ENCODE assay signal across 33 cellular contexts in genomic region chr3:187970106-187970505, GRCh38.
"Had no signal": no experiment of that assay in that cellular context is flagged by ENCODE, and none has a peak within 500 bp of the region (broad histone marks: within the 10 kb centered on the region; RNA-seq: fewer than 3 reads in every experiment).

No MANE protein-coding gene starts in this region.

- H3K4me2 ChIP-seq: smooth muscle cell had no signal

- H3K27me3 Mint-ChIP-seq: natural killer cell treated with Interleukin-12 subunit alpha and Interleukin-12 subunit beta and Interleukin-15 and Interleukin-18, amount 100 ng/mL, for 72 hours had no signal

- H3K4me3 Mint-ChIP-seq: dendritic cell treated with granulocyte-macrophage colony-stimulating factor and Interleukin-4, amounts not matched to agents 40 ng/mL and 50 ng/mL, for 4 days; endodermal cell; mesothelial cell of epicardium; naive B cell; natural killer cell treated with Interleukin-12 subunit alpha and Interleukin-12 subunit beta and Interleukin-15 and Interleukin-18, amount 100 ng/mL, for 72 hours; neural crest cell had no signal

- H3K27ac ChIP-seq: colonic mucosa, esophagus muscularis mucosa, prostate gland, right atrium auricular region, thoracic aorta had no signal

- H3K27ac Mint-ChIP-seq: dendritic cell treated with granulocyte-macrophage colony-stimulating factor and Interleukin-4, amounts not matched to agents 40 ng/mL and 50 ng/mL, for 4 days; endodermal cell; mesothelial cell of epicardium; naive B cell; natural killer cell treated with Interleukin-12 subunit alpha and Interleukin-12 subunit beta and Interleukin-15 and Interleukin-18, amount 100 ng/mL, for 72 hours had no signal

- H3K4me1 Mint-ChIP-seq: mesothelial cell of epicardium, neural crest cell had no signal

- H3K4me1 ChIP-seq: colonic mucosa, prostate gland had no signal

- H3K36me3 ChIP-seq: colonic mucosa, esophagus muscularis mucosa, heart right ventricle, left lung, prostate gland, right atrium auricular region, thoracic aorta, tibial nerve, upper lobe of left lung had no signal

- ATAC-seq: heart right ventricle; left cardiac atrium; mucosa of descending colon; natural killer cell treated with Interleukin-12 subunit alpha and Interleukin-12 subunit beta and Interleukin-15 and Interleukin-18, amount 100 ng/mL, for 72 hours; sciatic nerve had no signal

- H3K9me3 ChIP-seq: colonic mucosa, esophagus muscularis mucosa, heart right ventricle, left lung, mucosa of descending colon, prostate gland, right atrium auricular region, thoracic aorta, tibial nerve, upper lobe of left lung had no signal

- H3K27me3 ChIP-seq: colonic mucosa, esophagus muscularis mucosa, heart right ventricle, left lung, right atrium auricular region, tibial nerve, upper lobe of left lung had no signal

- H3K36me3 Mint-ChIP-seq: mesothelial cell of epicardium; naive B cell; natural killer cell treated with Interleukin-12 subunit alpha and Interleukin-12 subunit beta and Interleukin-15 and Interleukin-18, amount 100 ng/mL, for 72 hours had no signal

- DNase-seq: colonic mucosa; effector CD8-positive, alpha-beta T cell; endodermal cell; foreskin melanocyte; glutamatergic neuron; heart right ventricle; hippocampal formation; left cardiac atrium; left lung; mesenchymal stem cell; mucosa of descending colon; naive B cell; nucleus accumbens; stimulated activated CD4-positive, alpha-beta T cell treated with anti-CD3 and anti-CD28 coated beads, Interleukin-12 subunit alpha, Interleukin-12 subunit beta, amount 100 ng/mL, for 4 hours; stimulated activated CD4-positive, alpha-beta T cell treated with anti-CD3 and anti-CD28 coated beads, Interleukin-1b, Interleukin-23, amount 100 ng/mL, for 48 hours; stimulated activated CD4-positive, alpha-beta T cell treated with anti-CD3 and anti-CD28 coated beads, Interleukin-4, amount 100 ng/mL, for 1 hour; stimulated activated CD8-positive, alpha-beta memory T cell treated with anti-CD3 and anti-CD28 coated beads, Interleukin-4, amount 100 ng/mL, for 48 hours; stimulated activated naive CD4-positive, alpha-beta T cell treated with Interleukin-2 at 50 U/mL for 16 hours; substantia nigra; upper lobe of left lung had no signal

- FAIRE-seq: islet of Langerhans, urothelium cell line had no signal

- H3K4me3 ChIP-seq: colonic mucosa, esophagus muscularis mucosa, heart right ventricle, left lung, mucosa of descending colon, prostate gland, right atrium auricular region, smooth muscle cell, thoracic aorta, tibial nerve, upper lobe of left lung had no signal

- H3K9me3 Mint-ChIP-seq: dendritic cell treated with granulocyte-macrophage colony-stimulating factor and Interleukin-4, amounts not matched to agents 40 ng/mL and 50 ng/mL, for 4 days; endodermal cell; mesothelial cell of epicardium; naive B cell; natural killer cell treated with Interleukin-12 subunit alpha and Interleukin-12 subunit beta and Interleukin-15 and Interleukin-18, amount 100 ng/mL, for 72 hours; neural crest cell had no signal
